ENCODE assay signal across 9 cellular contexts in genomic region chr11:111540921-111541208, GRCh38.
DNase-seq lines count a peak whose midpoint lies in the region; ATAC-seq and TF ChIP-seq lines count a peak whose summit lies in the region.
"Had no signal": no experiment of that assay in that cellular context is flagged by ENCODE, and none has a peak within 500 bp of the region (broad histone marks: within the 10 kb centered on the region; RNA-seq: fewer than 3 reads in every experiment).

No MANE protein-coding gene starts in this region.

- ATAC-seq in stimulated activated naive B cell treated with anti-CD40 and anti-IgM and Interleukin-4, amounts not matched to agents 10 μg/mL and 1 μg/mL and 100 μg/mL, for 72 hours (replicated peaks): peak; percentile 38 to 47
- no peak for ATAC-seq in GM21717 (IDR thresholded peaks at IDR 0.05; ENCODE audit: unreplicated experiment)

- peaks cover 9 to 16% of the 10 kb centered on the region in 2 donors for H3K4me1 Mint-ChIP-seq in stimulated activated naive B cell treated with anti-CD40 and anti-IgM and Interleukin-4, amounts not matched to agents 10 μg/mL and 1 μg/mL and 100 μg/mL, for 72 hours

- in situ Hi-C loops in brain microvascular endothelial cell (cut with HindIII; ENCODE audit: low pct_ligation_motif_present, low sequenced_read_pairs): no loop called here

- H3K27me3 ChIP-seq in brain microvascular endothelial cell (replicated peaks) (no peaks in the 10 kb centered on the region), layer of hippocampus (ENCODE audit: control insufficient read depth, insufficient read depth, low read length) (no peaks in the 10 kb centered on the region)

- no peaks in the 10 kb centered on the region for H3K9me3 Mint-ChIP-seq in stimulated activated naive B cell treated with anti-CD40 and anti-IgM and Interleukin-4, amounts not matched to agents 10 μg/mL and 1 μg/mL and 100 μg/mL, for 72 hours

- peak overlapping the region; percentile 71 to 76 for H3K4me3 Mint-ChIP-seq in stimulated activated naive B cell treated with anti-CD40 and anti-IgM and Interleukin-4, amounts not matched to agents 10 μg/mL and 1 μg/mL and 100 μg/mL, for 72 hours

- peaks cover 54 to 71% of the 10 kb centered on the region in 2 donors for H3K27me3 Mint-ChIP-seq in stimulated activated naive B cell treated with anti-CD40 and anti-IgM and Interleukin-4, amounts not matched to agents 10 μg/mL and 1 μg/mL and 100 μg/mL, for 72 hours

- peak overlapping the region; percentile 66 for H3K4me3 ChIP-seq in brain microvascular endothelial cell (ENCODE audit: low read depth, low read length)

- no peaks in the 10 kb centered on the region for H3K36me3 ChIP-seq in brain microvascular endothelial cell (replicated peaks)

- H3K27ac ChIP-seq in brain microvascular endothelial cell: peak overlapping the region; percentile 5
- peak overlapping the region; percentile 59 for H3K27ac ChIP-seq in layer of hippocampus (ENCODE audit: low read depth, low read length)
- H3K27ac ChIP-seq: 22Rv1 had no signal

- no peak for TF ChIP-seq CTCF in brain microvascular endothelial cell (IDR thresholded peaks at IDR 0.05; ENCODE audit: low read depth, low read length, missing control alignments)

- peak; percentile 48 for DNase-seq in DMS53 (lab: John Stamatoyannopoulos, UW)
- no peak for DNase-seq in DMS53 treated with DMSO at 0.1 percent for 48 hours (lab: John Stamatoyannopoulos, UW; ENCODE audit: unreplicated experiment)
- no peak for DNase-seq in brain microvascular endothelial cell
- DNase-seq in stimulated activated naive B cell treated with anti-CD40 and anti-IgM and Interleukin-4, amounts not matched to agents 10 μg/mL and 1 μg/mL and 100 μg/mL, for 72 hours: no peak
- DNase-seq in MV-4-11 (lab: John Stamatoyannopoulos, UW): no peak
- no peak for DNase-seq in inferior parietal cortex (ENCODE audit: extremely low spot score)

- H3K27ac Mint-ChIP-seq in stimulated activated naive B cell treated with anti-CD40 and anti-IgM and Interleukin-4, amounts not matched to agents 10 μg/mL and 1 μg/mL and 100 μg/mL, for 72 hours: no peak overlapping the region

- H3K36me3 Mint-ChIP-seq in stimulated activated naive B cell treated with anti-CD40 and anti-IgM and Interleukin-4, amounts not matched to agents 10 μg/mL and 1 μg/mL and 100 μg/mL, for 72 hours: no peaks in the 10 kb centered on the region
